Comparison of ENCODE assay signal across 9 cellular contexts in genomic region chr21:41133896-41134522, GRCh38. TPM values are rescaled to one million over a fixed set of nuclear protein-coding genes. Genes with fewer than 3 reads are reported as not detected.
DNase-seq lines count a peak whose midpoint lies in the region; ATAC-seq and TF ChIP-seq lines count a peak whose summit lies in the region.
"Had no signal": no experiment of that assay in that cellular context is flagged by ENCODE, and none has a peak within 500 bp of the region (broad histone marks: within the 10 kb centered on the region; RNA-seq: fewer than 3 reads in every experiment).

No MANE protein-coding gene starts in this region.

- no peak overlapping the region for H3K27ac ChIP-seq in GM23338 (ENCODE audit: low read depth)
- H3K27ac ChIP-seq in Peyer's patch: no peak overlapping the region
- no peak overlapping the region for H3K27ac ChIP-seq in effector memory CD4-positive, alpha-beta T cell (ENCODE audit: insufficient read depth, low read length, poor library complexity, severe bottlenecking)

- H3K27ac Mint-ChIP-seq in GM23338: no peak overlapping the region; the same call in 1 of the 2 replicates

- H3K27me3 Mint-ChIP-seq in GM23338 (ENCODE audit: insufficient read depth, low read depth, poor library complexity): peaks cover 4% of the 10 kb centered on the region

- no peak overlapping the region for H3K4me3 ChIP-seq in AG10803 (ENCODE audit: low read length)
- H3K4me3 ChIP-seq in GM23338: no peak overlapping the region
- H3K4me3 ChIP-seq in Peyer's patch: no peak overlapping the region
- no peak overlapping the region for H3K4me3 ChIP-seq in fibroblast of mammary gland (ENCODE audit: control insufficient read depth, low read depth, low read length)
- H3K4me3 ChIP-seq in effector memory CD4-positive, alpha-beta T cell (ENCODE audit: insufficient read depth, low read depth, low read length, poor library complexity, severe bottlenecking): no peak overlapping the region

- no peak for TF ChIP-seq POLR2A in Peyer's patch (IDR thresholded peaks at IDR 0.05)

- H3K36me3 ChIP-seq in GM23338 (ENCODE audit: insufficient read depth) (no peaks in the 10 kb centered on the region), Peyer's patch (no peaks in the 10 kb centered on the region)
- H3K36me3 ChIP-seq in effector memory CD4-positive, alpha-beta T cell (ENCODE audit: control insufficient read depth, insufficient read depth, low read length): no peaks in the 10 kb centered on the region

- H4K20me1 ChIP-seq in GM23338 (replicated peaks; ENCODE audit: insufficient read depth): no peaks in the 10 kb centered on the region

- H3K9me3 Mint-ChIP-seq in GM23338: peaks cover 66% of the 10 kb centered on the region
- H3K9me3 Mint-ChIP-seq: central memory CD8-positive, alpha-beta T cell had no signal

- no peak overlapping the region for H3K4me3 Mint-ChIP-seq in GM23338
- H3K4me3 Mint-ChIP-seq: central memory CD8-positive, alpha-beta T cell had no signal

- no peaks in the 10 kb centered on the region for H3K4me1 Mint-ChIP-seq in GM23338
- H3K4me1 Mint-ChIP-seq: central memory CD8-positive, alpha-beta T cell had no signal

- H3K4me1 ChIP-seq in GM23338 (ENCODE audit: insufficient read depth) (no peaks in the 10 kb centered on the region), Peyer's patch (no peaks in the 10 kb centered on the region)
- H3K4me1 ChIP-seq in effector memory CD4-positive, alpha-beta T cell (ENCODE audit: control insufficient read depth, insufficient read depth, low read length, poor library complexity, severe bottlenecking): no peaks in the 10 kb centered on the region

- H3K4me2 ChIP-seq in GM23338: no peak overlapping the region

- intact Hi-C loops in sciatic nerve (cut with DNase I): no loop called here

- no peaks in the 10 kb centered on the region for H3K9me2 ChIP-seq in GM23338 (ENCODE audit: insufficient read depth)

- TF ChIP-seq CTCF in AG10803 (conservative IDR thresholded peaks at IDR 0.05; ENCODE audit: low read length) (peak; percentile 77), GM23338 (conservative IDR thresholded peaks at IDR 0.05; ENCODE audit: low read depth in 2 of 2) (peak; percentile 63 to 70), Peyer's patch (IDR thresholded peaks at IDR 0.05) (peak in 4 of 6 experiments; percentile 32 to 53 (median 46)), fibroblast of mammary gland (conservative IDR thresholded peaks at IDR 0.05; ENCODE audit: control insufficient read depth, insufficient read depth, low read depth, low read length) (peak; percentile 63)

- H3K27me3 ChIP-seq in GM23338 (ENCODE audit: insufficient read depth) (no peaks in the 10 kb centered on the region), Peyer's patch (no peaks in the 10 kb centered on the region)
- no peaks in the 10 kb centered on the region for H3K27me3 ChIP-seq in effector memory CD4-positive, alpha-beta T cell (replicated peaks; ENCODE audit: control insufficient read depth, insufficient read depth, low read length, poor library complexity, severe bottlenecking)

- H3K9me3 ChIP-seq in Peyer's patch: no peaks in the 10 kb centered on the region
- H3K9me3 ChIP-seq in effector memory CD4-positive, alpha-beta T cell (ENCODE audit: control insufficient read depth, low read length): no peaks in the 10 kb centered on the region

- no peak overlapping the region for H2AFZ ChIP-seq in GM23338

- no peaks in the 10 kb centered on the region for H3K79me2 ChIP-seq in GM23338 (replicated peaks; ENCODE audit: insufficient read depth)

- no peaks in the 10 kb centered on the region for H3F3A ChIP-seq in GM23338 (replicated peaks; ENCODE audit: low read depth)

- peaks cover 6% of the 10 kb centered on the region; the same call in 2 of the 3 replicates for H3K36me3 Mint-ChIP-seq in GM23338 (ENCODE audit: low read depth)

- DNase-seq in AG10803 (ENCODE audit: low read depth) (peak; percentile 68), GM23338 (ENCODE audit: low spot score) (peak; percentile 62), Peyer's patch (no peak), fibroblast of mammary gland (ENCODE audit: low read depth) (peak; percentile 59), sciatic nerve (ENCODE audit: low spot score) (no peak)
- DNase-seq in effector memory CD4-positive, alpha-beta T cell: no peak

- ATAC-seq in GM23338 (peak; percentile 68), sciatic nerve (peak; percentile 79), HG02759 (IDR thresholded peaks at IDR 0.05; ENCODE audit: unreplicated experiment) (no peak), GM19351 (IDR thresholded peaks at IDR 0.05; ENCODE audit: unreplicated experiment) (no peak)

TF ChIP-seq in GM23338, 12 proteins besides CTCF, POLR2A, EP300 and RAD21 (continues in another document):
- no peak for TF ChIP-seq EZH2phosphoT487 (IDR thresholded peaks at IDR 0.05; ENCODE audit: unreplicated experiment)
- no peak for TF ChIP-seq ZNF331 (CRISPR knock-in tag; IDR thresholded peaks at IDR 0.05; ENCODE audit: low read depth)
- TF ChIP-seq STAT1 (IDR thresholded peaks at IDR 0.05; ENCODE audit: unreplicated experiment): no peak
- TF ChIP-seq POLR2AphosphoS5 (IDR thresholded peaks at IDR 0.05; ENCODE audit: low read depth): no peak
- no peak for TF ChIP-seq EZH2 (IDR thresholded peaks at IDR 0.05; ENCODE audit: low read depth, unreplicated experiment)
- no peak for TF ChIP-seq REST (IDR thresholded peaks at IDR 0.05; ENCODE audit: unreplicated experiment)
- no peak for TF ChIP-seq JUNB (IDR thresholded peaks at IDR 0.05; ENCODE audit: unreplicated experiment)
- no peak for TF ChIP-seq ETS1 (IDR thresholded peaks at IDR 0.05)

RNA-seq across cellular contexts. Expression of gene BACE2, which starts 34.0 kb away (rescaled TPM):
- total RNA-seq in GM23338 (2014; rRNA removed; shearing (Covaris generic)): 6.8 and 7.9 TPM in 2 replicates
- 3.5 and 4.1 TPM in 2 replicates for polyA plus RNA-seq in GM23338 (2016; fragmentation: Nextera tagmentation; extraction: Ambion mirVana)
- total RNA-seq in Peyer's patch (10 to 100 TPM; 30.5 to 43.3 (median 36.6) TPM), sciatic nerve (103 TPM)

Comparison
In these comparisons a context has a peak if more than half of its experiments do, and no peak if none do; other contexts are left out.
1. DNase-seq: peak in AG10803 (single experiment), GM23338 (single experiment) and fibroblast of mammary gland (single experiment); none in Peyer's patch (0 of 3), sciatic nerve (single experiment) and effector memory CD4-positive, alpha-beta T cell (0 of 3).
2. ATAC-seq: peak in GM23338 (single experiment) and sciatic nerve (single experiment); none in HG02759 (single experiment) and GM19351 (single experiment).
3. Peak in every context shown above with its lines, with median percentiles within 50 percentile points of each other: CTCF ChIP-seq.